ENCODE assay signal across 8 cellular contexts in genomic region chr6:20811112-20811746, GRCh38.
DNase-seq lines count a peak whose midpoint lies in the region; ATAC-seq, FAIRE-seq and TF ChIP-seq lines count a peak whose summit lies in the region.

No MANE protein-coding gene starts in this region.

- no peaks in the 10 kb centered on the region for H3K36me3 ChIP-seq in keratinocyte (ENCODE audit: control insufficient read depth in 2 of 2, extremely low read depth in 1 of 2, insufficient read depth in 2 of 2, low read length in 2 of 2)

- H3K9me3 ChIP-seq in keratinocyte (ENCODE audit: control insufficient read depth, low read depth, low read length) = no peaks in the 10 kb centered on the region

- H3K4me3 ChIP-seq in keratinocyte (ENCODE audit: control insufficient read depth in 2 of 3, extremely low read depth in 1 of 3, insufficient read depth in 2 of 3, low read depth in 1 of 3, low read length in 3 of 3) = no peak overlapping the region

- peak overlapping the region; percentile 81 for H2AFZ ChIP-seq in keratinocyte (ENCODE audit: control insufficient read depth, low read length)

- peak overlapping the region; percentile 94 for H3K27ac ChIP-seq in keratinocyte (ENCODE audit: control insufficient read depth, insufficient read depth, low read length)

- no peaks in the 10 kb centered on the region for H3K79me2 ChIP-seq in keratinocyte (ENCODE audit: control insufficient read depth, insufficient read depth, low read length)

- no peaks in the 10 kb centered on the region for H3K27me3 ChIP-seq in keratinocyte (ENCODE audit: control insufficient read depth, extremely low read depth, insufficient read depth, low read length)

- peak overlapping the region; percentile 79 for H3K4me2 ChIP-seq in keratinocyte (ENCODE audit: control insufficient read depth, extremely low read depth, insufficient read depth, low read depth, low read length)

- no peaks in the 10 kb centered on the region for H4K20me1 ChIP-seq in keratinocyte (ENCODE audit: control insufficient read depth, extremely low read depth, insufficient read depth, low read length)

- peak overlapping the region; percentile 30 for H3K9ac ChIP-seq in keratinocyte (ENCODE audit: control insufficient read depth, extremely low read depth, insufficient read depth, low read length)

- no peak for TF ChIP-seq CTCF in AG09319 (IDR thresholded peaks at IDR 0.05; ENCODE audit: low read depth, low read length)
- TF ChIP-seq CTCF in keratinocyte (optimal IDR thresholded peaks at IDR 0.05 in 1 of 3, IDR thresholded peaks at IDR 0.05 in 1 of 3, conservative IDR thresholded peaks at IDR 0.05 in 1 of 3; ENCODE audit: extremely low read depth in 1 of 3, insufficient read depth in 2 of 3, low read length in 3 of 3) = no peak

- peak; percentile 85 for FAIRE-seq in keratinocyte (lab: Jason Lieb, UNC)

- dilution Hi-C loops in keratinocyte (cut with MboI; ENCODE audit: extremely low pct_ligation_motif_present, low sequenced_read_pairs) = no loop called here

- H3K9me1 ChIP-seq in keratinocyte (ENCODE audit: control insufficient read depth, extremely low read depth, insufficient read depth, low read length) = no peaks in the 10 kb centered on the region

- peaks cover 15% of the 10 kb centered on the region for H3K4me1 ChIP-seq in keratinocyte (ENCODE audit: control insufficient read depth, extremely low read depth, insufficient read depth, low read length)

- DNase-seq in AG09319 (ENCODE audit: extremely low read depth, low read depth) = peak; percentile 80
- peak; percentile 94 for DNase-seq in HT1080 (ENCODE audit: low read depth)
- peak; percentile 70 for DNase-seq in amniotic stem cell (lab: John Stamatoyannopoulos, UW)
- DNase-seq in keratinocyte (ENCODE audit: low read depth, low spot score) = peak; percentile 61
- no peak for DNase-seq in midbrain (lab: John Stamatoyannopoulos, UW)
- no peak for DNase-seq in pons (ENCODE audit: low spot score)
- no peak for DNase-seq in COLO668 (lab: John Stamatoyannopoulos, UW; ENCODE audit: unreplicated experiment)

- ATAC-seq in GM21529 (IDR thresholded peaks at IDR 0.05; ENCODE audit: unreplicated experiment) = no peak

Comparison
In these comparisons a context has a peak if more than half of its experiments do, and no peak if none do; other contexts are left out.
1. DNase-seq: peak in AG09319 (single experiment), HT1080 (single experiment), amniotic stem cell (single experiment) and keratinocyte (single experiment); none in midbrain (single experiment), pons (single experiment) and COLO668 (single experiment).